Comparison of ENCODE assay signal across 8 cellular contexts in the genomic region with DNA sequence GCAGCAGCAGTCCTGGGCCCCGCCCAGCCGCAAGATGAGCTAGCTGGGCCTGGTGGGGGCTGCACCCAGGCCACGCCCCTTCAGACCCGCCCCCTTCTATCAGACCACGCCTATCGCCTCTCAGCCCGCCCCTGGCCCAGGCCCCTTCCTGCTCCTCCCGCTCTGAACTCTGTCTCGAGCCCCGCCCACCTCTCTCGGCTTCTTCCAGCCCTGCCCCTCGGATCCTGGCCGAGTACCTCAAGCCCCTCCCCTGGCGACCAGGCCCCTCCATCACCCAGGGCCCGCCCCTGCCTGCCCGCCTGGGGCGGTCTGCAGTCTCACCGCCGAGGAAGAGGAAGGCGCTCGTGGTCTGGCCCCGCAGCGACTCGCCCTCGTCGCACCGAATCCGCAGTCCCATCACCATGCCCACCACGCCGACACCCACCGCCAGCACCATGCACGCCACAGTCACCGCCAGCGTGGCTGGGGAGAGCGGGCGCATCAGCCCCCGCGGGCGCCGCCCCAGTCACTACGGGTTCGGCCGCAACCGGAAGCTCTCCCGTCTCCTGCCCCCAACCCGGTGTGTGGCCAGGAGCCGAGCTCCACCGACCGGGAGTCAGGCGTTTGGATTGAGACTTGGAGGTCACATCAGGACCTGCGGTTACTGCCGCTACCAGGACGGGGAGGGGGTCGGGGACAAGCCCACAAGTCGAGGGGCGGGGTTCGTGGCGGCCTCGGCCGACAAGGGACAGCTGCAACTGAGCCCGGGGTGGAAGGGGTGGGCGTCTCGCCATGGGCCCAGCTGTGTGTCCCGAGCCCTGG. TPM values are rescaled to one million over a fixed set of nuclear protein-coding genes. Genes with fewer than 3 reads are reported as not detected.
DNase-seq lines count a peak whose midpoint lies in the region; ATAC-seq, FAIRE-seq and TF ChIP-seq lines count a peak whose summit lies in the region.

No MANE protein-coding gene starts in this region.

- ATAC-seq in GM18498 (IDR thresholded peaks at IDR 0.05; ENCODE audit: unreplicated experiment): peak; percentile 76
- peak; percentile 80 for ATAC-seq in HG02870 (IDR thresholded peaks at IDR 0.05; ENCODE audit: unreplicated experiment)

- H3K4me1 ChIP-seq in kidney (ENCODE audit: control insufficient read depth in 1 of 2, insufficient read depth in 1 of 2, low read depth in 1 of 2, low read length in 2 of 2): peaks cover 3 to 17% of the 10 kb centered on the region in 2 donors

- FAIRE-seq in kidney (lab: Jason Lieb, UNC): peak; percentile 95

- H3K27ac ChIP-seq in kidney (ENCODE audit: low read depth in 2 of 2, low read length in 2 of 2): peak overlapping the region; percentile 97

- intact Hi-C loops in kidney (cut with DNase I): no loop called here

- no peaks in the 10 kb centered on the region for H3K36me3 ChIP-seq in kidney (ENCODE audit: control insufficient read depth in 1 of 2, insufficient read depth in 2 of 2, low read length in 2 of 2)

- DNase-seq in NCI-H2227 (lab: John Stamatoyannopoulos, UW; ENCODE audit: unreplicated experiment) (peak; percentile 96), cerebellar nuclear complex (lab: John Stamatoyannopoulos, UW) (peak; percentile 82 to 91), kidney (peak; percentile 100), NCI-H2196 treated with DMSO at 0.1 percent for 48 hours (lab: John Stamatoyannopoulos, UW; ENCODE audit: unreplicated experiment) (no peak)
- DNase-seq in activated CD4-positive, CD25-positive, alpha-beta regulatory T cell treated with anti-CD3 and anti-CD28 coated beads, Interleukin-2, amount 50 U/mL, for 72 hours: peak; percentile 98
- DNase-seq in stimulated activated CD4-positive, alpha-beta T cell treated with anti-CD3 and anti-CD28 coated beads, Interleukin-15, amount 100 ng/mL, for 1 hour (ENCODE audit: low read depth in 1 of 2, low spot score in 1 of 2): peak; percentile 88 to 96

- H3K9me3 ChIP-seq in kidney (ENCODE audit: control insufficient read depth in 1 of 2, low read length in 2 of 2): no peaks in the 10 kb centered on the region

- peak; percentile 2 for TF ChIP-seq CTCF in kidney (IDR thresholded peaks at IDR 0.05; ENCODE audit: borderline replicate concordance, extremely low read depth, insufficient read depth)

- peak overlapping the region; percentile 85 to 94 for H3K4me3 ChIP-seq in kidney (ENCODE audit: low read length in 2 of 2)

- H3K9ac ChIP-seq in kidney (ENCODE audit: low read length in 2 of 2): peak overlapping the region; percentile 59 to 94

RNA-seq across cellular contexts. Expression of a gene that starts 1.0 kb away (rescaled TPM):
- total RNA-seq in kidney: 1.1 TPM
- 6.9 TPM for polyA plus RNA-seq in kidney (ENCODE audit: insufficient read depth, low read depth, low replicate concordance)

RNA-seq across cellular contexts. Expression of a gene that starts 1.6 kb away (rescaled TPM):
- total RNA-seq in kidney: 76.8 TPM
- 620 TPM for polyA plus RNA-seq in kidney (ENCODE audit: insufficient read depth, low read depth, low replicate concordance)

RNA-seq across cellular contexts. Expression of a gene that starts 4.7 kb away (rescaled TPM):
- 7.9 TPM for total RNA-seq in kidney
- 3.5 TPM for polyA plus RNA-seq in kidney (ENCODE audit: insufficient read depth, low read depth, low replicate concordance)

RNA-seq across cellular contexts. Expression of a gene that starts 20.0 kb away (rescaled TPM):
- total RNA-seq in kidney: not detected
- not detected for polyA plus RNA-seq in kidney (ENCODE audit: insufficient read depth, low read depth, low replicate concordance)

RNA-seq across cellular contexts. Expression of a gene that starts 22.6 kb away (rescaled TPM):
- total RNA-seq in kidney: not detected
- not detected for polyA plus RNA-seq in kidney (ENCODE audit: insufficient read depth, low read depth, low replicate concordance)
